9 cellular contexts compared by ENCODE assay signal in the genomic region with DNA sequence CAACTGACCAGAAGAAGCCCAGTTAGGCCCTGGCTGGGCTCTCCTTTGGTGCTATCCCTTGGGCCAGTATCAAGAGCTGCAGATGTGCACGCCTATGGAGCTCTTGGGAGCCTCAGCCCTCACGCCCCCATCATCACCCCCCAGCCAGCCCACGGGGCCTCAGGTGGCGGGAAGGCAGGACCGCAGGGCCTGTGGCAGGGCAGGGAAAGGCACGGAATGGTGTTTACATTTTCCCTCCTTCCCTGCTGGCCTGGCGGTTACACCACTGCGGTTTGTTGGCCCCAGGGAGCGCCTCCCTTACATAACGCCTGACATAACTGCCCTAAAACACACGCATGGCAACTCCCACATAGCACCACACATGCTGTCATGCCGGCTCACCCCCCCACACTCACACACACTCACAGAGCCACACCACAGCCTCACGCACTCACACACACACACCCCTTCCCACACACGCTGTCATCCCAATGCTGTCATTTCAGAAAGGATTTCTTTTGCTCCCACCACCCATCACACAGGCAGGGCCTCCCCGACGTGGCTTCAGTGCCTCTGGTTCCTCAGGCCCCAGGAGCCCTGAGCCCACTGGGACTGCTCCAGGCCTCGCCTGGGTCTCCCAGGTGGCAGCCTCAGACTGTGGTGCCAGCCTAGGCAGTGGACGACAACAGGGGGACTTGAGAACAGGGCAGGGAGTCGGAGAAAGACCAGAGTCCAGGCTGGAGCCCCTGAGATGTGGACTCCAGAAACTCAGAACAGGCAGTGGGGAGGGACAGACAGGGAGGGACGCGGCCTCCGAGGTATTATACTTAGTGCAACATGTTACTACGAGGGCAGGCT. TPM values are rescaled to one million over a fixed set of nuclear protein-coding genes. Genes with fewer than 3 reads are reported as not detected.
DNase-seq lines count a peak whose midpoint lies in the region; ATAC-seq lines count a peak whose summit lies in the region.
"Had no signal": no experiment of that assay in that cellular context is flagged by ENCODE, and none has a peak within 500 bp of the region (broad histone marks: within the 10 kb centered on the region; RNA-seq: fewer than 3 reads in every experiment).

No MANE protein-coding gene starts in this region.

- peak in 2 of 3 experiments; percentile 19 to 28 for DNase-seq in NCI-H1417 (lab: John Stamatoyannopoulos, UW)
- no peak for DNase-seq in NCI-H1417 treated with DMSO at 0.1 percent for 48 hours (lab: John Stamatoyannopoulos, UW)
- DNase-seq in activated naive CD4-positive, alpha-beta T cell treated with anti-CD3 and anti-CD28 coated beads, Interleukin-2, amount 50 U/mL, for 16 hours: peak; percentile 60
- no peak for DNase-seq in left lobe of liver (ENCODE audit: low spot score)
- DNase-seq in midbrain (lab: John Stamatoyannopoulos, UW): no peak

- H3K9ac ChIP-seq in subcutaneous abdominal adipose tissue (ENCODE audit: low read length in 5 of 5): peak overlapping the region in 1 of 5 donors; percentile 2

- no peaks in the 10 kb centered on the region for H3K36me3 ChIP-seq in subcutaneous abdominal adipose tissue (ENCODE audit: control insufficient read depth in 5 of 5, insufficient read depth in 5 of 5, low read length in 5 of 5)

- no peaks in the 10 kb centered on the region for H3K27me3 ChIP-seq in subcutaneous abdominal adipose tissue (ENCODE audit: control insufficient read depth in 5 of 5, insufficient read depth in 4 of 5, low read length in 5 of 5)

- H3K27ac ChIP-seq in subcutaneous abdominal adipose tissue (ENCODE audit: low read depth, low read length): peak overlapping the region; percentile 60
- H3K27ac ChIP-seq: 22Rv1 had no signal

- H3K4me3 ChIP-seq in subcutaneous abdominal adipose tissue (ENCODE audit: low read depth in 1 of 5, low read length in 5 of 5): peak overlapping the region in 1 of 5 donors; percentile 1

- peaks cover 3 to 25% (median 20%) of the 10 kb centered on the region in 5 donors for H3K4me1 ChIP-seq in subcutaneous abdominal adipose tissue (ENCODE audit: control insufficient read depth in 5 of 5, insufficient read depth in 5 of 5, low read length in 5 of 5)

- no peaks in the 10 kb centered on the region for H3K9me3 ChIP-seq in subcutaneous abdominal adipose tissue (ENCODE audit: control insufficient read depth in 5 of 5, low read length in 5 of 5)

- ATAC-seq in left lobe of liver (peak; percentile 88), GM21390 (IDR thresholded peaks at IDR 0.05; ENCODE audit: unreplicated experiment) (no peak), GM19035 (IDR thresholded peaks at IDR 0.05; ENCODE audit: unreplicated experiment) (no peak)

RNA-seq across cellular contexts. Expression of gene ZFP36L2, which starts 15.7 kb away (rescaled TPM):
- 60.6 TPM for total RNA-seq in left lobe of liver

Comparison
In these comparisons a context has a peak if more than half of its experiments do, and no peak if none do; other contexts are left out.
1. DNase-seq: peak in NCI-H1417 (2 of 3) and activated naive CD4-positive, alpha-beta T cell treated with anti-CD3 and anti-CD28 coated beads, Interleukin-2, amount 50 U/mL, for 16 hours (single experiment); none in NCI-H1417 treated with DMSO at 0.1 percent for 48 hours (single experiment), left lobe of liver (single experiment) and midbrain (single experiment).